In the genomic region with DNA sequence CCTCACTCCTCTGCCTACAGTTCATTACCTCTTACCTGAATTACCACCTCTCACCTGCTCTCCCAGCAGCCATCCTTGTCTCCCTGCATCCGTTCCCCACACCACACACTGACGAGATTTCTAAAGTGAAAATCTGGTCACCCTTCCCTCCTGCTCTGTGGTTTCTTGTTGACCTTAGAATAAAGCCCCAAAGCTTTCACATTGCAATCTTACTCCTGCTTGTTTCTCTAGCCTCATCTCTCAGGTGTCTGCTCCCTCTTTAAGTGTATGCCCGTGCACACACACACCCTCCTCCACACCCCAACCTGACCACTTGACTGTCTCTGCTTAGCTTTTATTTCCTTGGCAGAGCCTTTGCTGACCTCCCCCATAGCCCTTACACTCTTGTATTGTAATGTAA, we compare ENCODE assay signal across 37 cellular contexts.
"Had no signal": no experiment of that assay in that cellular context is flagged by ENCODE, and none has a peak within 500 bp of the region (broad histone marks: within the 10 kb centered on the region; RNA-seq: fewer than 3 reads in every experiment).

No MANE protein-coding gene starts in this region.

- H3K4me1 Mint-ChIP-seq: activated naive CD4-positive, alpha-beta T cell treated with anti-CD3 and anti-CD28 coated beads, Interleukin-2, amount 10 ng/mL, durations not matched to agents 7 days and 5 days; activated naive CD4-positive, alpha-beta T cell treated with anti-CD3 and anti-CD28 coated beads, Interleukin-2, amount 50 U/mL, for 24 hours; activated naive CD8-positive, alpha-beta T cell treated with anti-CD3 and anti-CD28 coated beads for 36 hours; activated naive CD8-positive, alpha-beta T cell treated with anti-CD3 and anti-CD28 coated beads, Interleukin-2, amount 10 ng/mL, durations not matched to agents 7 days and 5 days; activated naive CD8-positive, alpha-beta T cell treated with anti-CD3 and anti-CD28 coated beads, Interleukin-2, amount 50 U/mL, for 24 hours; activated T-helper 17 cell treated with anti-CD3 and anti-CD28 coated beads, Interleukin-2, amount 50 U/mL, for 72 hours; brain; central memory CD8-positive, alpha-beta T cell had no signal

- H3K36me3 ChIP-seq: adrenal gland, ascending aorta, brain microvascular endothelial cell, breast epithelium, cardiac muscle cell had no signal

- H3K9me3 Mint-ChIP-seq: activated naive CD4-positive, alpha-beta T cell treated with anti-CD3 and anti-CD28 coated beads, Interleukin-2, amount 10 ng/mL, durations not matched to agents 7 days and 5 days; activated naive CD8-positive, alpha-beta T cell treated with anti-CD3 and anti-CD28 coated beads, Interleukin-2, amount 10 ng/mL, durations not matched to agents 7 days and 5 days; activated naive CD8-positive, alpha-beta T cell treated with anti-CD3 and anti-CD28 coated beads, Interleukin-2, amount 50 U/mL, for 24 hours; activated T-cell treated with anti-CD3 and anti-CD28 coated beads, Interleukin-2, amount 50 U/mL, for 24 hours; activated T-cell treated with anti-CD3 and anti-CD28 coated beads, Interleukin-2, amount 50 U/mL, for 72 hours; activated T-helper 1 cell treated with anti-CD3 and anti-CD28 coated beads, Interleukin-12 subunit alpha, Interleukin-12 subunit beta, Interleukin-2, Interleukin-4 antibody, amounts not matched to agents 30 ng/mL and 10 ng/mL and 1 ng/mL, durations not matched to agents 14 hours and 24 hours and 36 hours; activated T-helper 2 cell treated with anti-CD3 and anti-CD28 coated beads, Interferon-gamma antibody, Interleukin-2, Interleukin-4, amounts not matched to agents 10 μg/mL and 5 μg/mL and 100 μg/mL, durations not matched to agents 14 hours and 24 hours and 36 hours; central memory CD8-positive, alpha-beta T cell had no signal

- H3K4me1 ChIP-seq: adrenal gland, ascending aorta, body of pancreas, breast epithelium had no signal

- H3K27ac Mint-ChIP-seq: activated naive CD4-positive, alpha-beta T cell treated with anti-CD3 and anti-CD28 coated beads for 36 hours; activated naive CD4-positive, alpha-beta T cell treated with anti-CD3 and anti-CD28 coated beads, Interleukin-2, amount 10 ng/mL, durations not matched to agents 7 days and 5 days; activated naive CD4-positive, alpha-beta T cell treated with anti-CD3 and anti-CD28 coated beads, Interleukin-2, amount 50 U/mL, for 24 hours; activated naive CD4-positive, alpha-beta T cell treated with anti-CD3 and anti-CD28 coated beads, Interleukin-2, amount 50 U/mL, for 72 hours; activated naive CD8-positive, alpha-beta T cell; activated naive CD8-positive, alpha-beta T cell treated with anti-CD3 and anti-CD28 coated beads for 36 hours; activated naive CD8-positive, alpha-beta T cell treated with anti-CD3 and anti-CD28 coated beads, Interleukin-2, amount 10 ng/mL, durations not matched to agents 7 days and 5 days; activated naive CD8-positive, alpha-beta T cell treated with anti-CD3 and anti-CD28 coated beads, Interleukin-2, amount 50 U/mL, for 24 hours; activated T-cell treated with anti-CD3 and anti-CD28 coated beads, Interleukin-2, amount 50 U/mL, for 24 hours; activated T-cell treated with anti-CD3 and anti-CD28 coated beads, Interleukin-2, amount 50 U/mL, for 72 hours; activated T-helper 1 cell treated with anti-CD3 and anti-CD28 coated beads, Interleukin-12 subunit alpha, Interleukin-12 subunit beta, Interleukin-2, Interleukin-4 antibody, amounts not matched to agents 30 ng/mL and 10 ng/mL and 1 ng/mL, durations not matched to agents 14 hours and 24 hours and 36 hours; activated T-helper 17 cell treated with anti-CD3 and anti-CD28 coated beads, Interleukin-2, amount 50 U/mL, for 72 hours; activated T-helper 2 cell treated with anti-CD3 and anti-CD28 coated beads, Interferon-gamma antibody, Interleukin-2, Interleukin-4, amounts not matched to agents 10 μg/mL and 5 μg/mL and 100 μg/mL, durations not matched to agents 14 hours and 24 hours and 36 hours; brain had no signal

- H3K27me3 ChIP-seq: adrenal gland, ascending aorta, body of pancreas, brain microvascular endothelial cell, cardiac muscle cell had no signal

- H3K27ac ChIP-seq: adrenal gland, ascending aorta, body of pancreas, brain microvascular endothelial cell, breast epithelium, cardiac muscle cell had no signal

- H3K4me3 Mint-ChIP-seq: activated naive CD4-positive, alpha-beta T cell treated with anti-CD3 and anti-CD28 coated beads for 36 hours; activated naive CD4-positive, alpha-beta T cell treated with anti-CD3 and anti-CD28 coated beads, Interleukin-2, amount 10 ng/mL, durations not matched to agents 7 days and 5 days; activated naive CD4-positive, alpha-beta T cell treated with anti-CD3 and anti-CD28 coated beads, Interleukin-2, amount 50 U/mL, for 24 hours; activated naive CD8-positive, alpha-beta T cell; activated naive CD8-positive, alpha-beta T cell treated with anti-CD3 and anti-CD28 coated beads for 36 hours; activated naive CD8-positive, alpha-beta T cell treated with anti-CD3 and anti-CD28 coated beads, Interleukin-2, amount 10 ng/mL, durations not matched to agents 7 days and 5 days; activated naive CD8-positive, alpha-beta T cell treated with anti-CD3 and anti-CD28 coated beads, Interleukin-2, amount 50 U/mL, for 24 hours; activated T-cell treated with anti-CD3 and anti-CD28 coated beads, Interleukin-2, amount 50 U/mL, for 24 hours; activated T-cell treated with anti-CD3 and anti-CD28 coated beads, Interleukin-2, amount 50 U/mL, for 4 hours; activated T-cell treated with anti-CD3 and anti-CD28 coated beads, Interleukin-2, amount 50 U/mL, for 72 hours; activated T-helper 1 cell treated with anti-CD3 and anti-CD28 coated beads, Interleukin-12 subunit alpha, Interleukin-12 subunit beta, Interleukin-2, Interleukin-4 antibody, amounts not matched to agents 30 ng/mL and 10 ng/mL and 1 ng/mL, durations not matched to agents 14 hours and 24 hours and 36 hours; activated T-helper 17 cell treated with anti-CD3 and anti-CD28 coated beads, Interleukin-2, amount 50 U/mL, for 72 hours; brain; central memory CD8-positive, alpha-beta T cell had no signal

- H3K36me3 Mint-ChIP-seq: activated naive CD4-positive, alpha-beta T cell treated with anti-CD3 and anti-CD28 coated beads, Interleukin-2, amount 10 ng/mL, durations not matched to agents 7 days and 5 days; activated naive CD4-positive, alpha-beta T cell treated with anti-CD3 and anti-CD28 coated beads, Interleukin-2, amount 50 U/mL, for 24 hours; activated naive CD8-positive, alpha-beta T cell; activated naive CD8-positive, alpha-beta T cell treated with anti-CD3 and anti-CD28 coated beads for 36 hours; activated naive CD8-positive, alpha-beta T cell treated with anti-CD3 and anti-CD28 coated beads, Interleukin-2, amount 10 ng/mL, durations not matched to agents 7 days and 5 days; brain had no signal

- H3K4me3 ChIP-seq: adrenal gland, ascending aorta, body of pancreas, breast epithelium, cardiac muscle cell had no signal

- ATAC-seq: activated naive CD4-positive, alpha-beta T cell treated with anti-CD3 and anti-CD28 coated beads, Interleukin-2, amount 50 U/mL, for 72 hours; activated naive CD8-positive, alpha-beta T cell treated with anti-CD3 and anti-CD28 coated beads, Interleukin-2, amount 50 U/mL, for 24 hours; activated T-cell treated with anti-CD3 and anti-CD28 coated beads, Interleukin-2, amount 50 U/mL, for 4 hours; activated T-cell treated with anti-CD3 and anti-CD28 coated beads, Interleukin-2, amount 50 U/mL, for 72 hours; activated T-helper 17 cell treated with anti-CD3 and anti-CD28 coated beads, Interleukin-2, amount 50 U/mL, for 72 hours; body of pancreas had no signal

- DNase-seq: activated effector memory CD4-positive, alpha-beta T cell treated with anti-CD3 and anti-CD28 coated beads, Interleukin-2, amount 50 U/mL, for 16 hours; activated effector memory CD4-positive, alpha-beta T cell treated with Interleukin-2 at 50 U/mL for 16 hours; activated gamma-delta T cell; activated gamma-delta T cell treated with Interleukin-2 at 50 U/mL for 16 hours; activated naive CD4-positive, alpha-beta T cell; activated naive CD4-positive, alpha-beta T cell treated with anti-CD3 and anti-CD28 coated beads for 36 hours; activated naive CD4-positive, alpha-beta T cell treated with anti-CD3 and anti-CD28 coated beads, Interleukin-2, amount 10 ng/mL, durations not matched to agents 7 days and 5 days; activated naive CD4-positive, alpha-beta T cell treated with anti-CD3 and anti-CD28 coated beads, Interleukin-2, amount 50 U/mL, for 16 hours; activated naive CD4-positive, alpha-beta T cell treated with Interleukin-2 at 50 U/mL for 16 hours; activated naive CD8-positive, alpha-beta T cell treated with anti-CD3 and anti-CD28 coated beads for 36 hours; activated naive CD8-positive, alpha-beta T cell treated with anti-CD3 and anti-CD28 coated beads, Interleukin-2, amount 10 ng/mL, durations not matched to agents 7 days and 5 days; activated naive CD8-positive, alpha-beta T cell treated with anti-CD3 and anti-CD28 coated beads, Interleukin-2, amount 50 U/mL, for 24 hours; activated T-cell treated with anti-CD3 and anti-CD28 coated beads, Interleukin-2, amount 50 U/mL, for 24 hours; activated T-cell treated with anti-CD3 and anti-CD28 coated beads, Interleukin-2, amount 50 U/mL, for 4 hours; activated T-cell treated with anti-CD3 and anti-CD28 coated beads, Interleukin-2, amount 50 U/mL, for 48 hours; activated T-cell treated with anti-CD3 and anti-CD28 coated beads, Interleukin-2, amount 50 U/mL, for 72 hours; adrenal gland; amniotic stem cell; amygdala; anterior cingulate cortex; aorta; body of pancreas; brain microvascular endothelial cell; caudate nucleus; central memory CD4-positive, alpha-beta T cell; cerebellar nuclear complex had no signal

- H3K9me3 ChIP-seq: adrenal gland, ascending aorta, breast epithelium had no signal
